16 cellular contexts compared by ENCODE assay signal in the genomic region with DNA sequence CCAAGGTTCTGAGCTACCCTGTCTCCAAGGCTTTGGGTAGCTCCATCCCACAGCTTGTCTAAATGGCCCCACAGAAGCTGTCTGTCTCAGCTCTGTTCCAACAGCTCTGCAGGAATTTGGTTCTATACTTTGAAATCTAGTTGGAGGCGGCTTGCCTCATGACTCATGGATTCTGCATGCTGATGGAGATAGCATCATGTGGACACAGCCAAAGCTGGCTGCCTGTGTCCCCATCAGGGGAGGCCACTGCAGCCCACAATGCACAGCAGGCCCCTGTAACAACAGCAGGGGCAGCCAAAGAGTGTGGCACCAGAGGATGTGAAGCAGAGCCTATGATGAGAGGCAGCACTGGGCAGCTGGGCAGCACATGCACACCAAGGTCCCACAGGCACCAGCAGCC.
DNase-seq lines count a peak whose midpoint lies in the region; ATAC-seq lines count a peak whose summit lies in the region.
"Had no signal": no experiment of that assay in that cellular context is flagged by ENCODE, and none has a peak within 500 bp of the region (broad histone marks: within the 10 kb centered on the region; RNA-seq: fewer than 3 reads in every experiment).

No MANE protein-coding gene starts in this region.

- 78% methylated on average over 1 of the region's 1 CpG for WGBS in mesenchymal stem cell

- no peak overlapping the region for H4K8ac ChIP-seq in mesenchymal stem cell (ENCODE audit: low read length)

- H4K91ac ChIP-seq in mesenchymal stem cell (ENCODE audit: low read length), result peak overlapping the region; percentile 68

- no peak overlapping the region for H3K9ac ChIP-seq in mesenchymal stem cell (ENCODE audit: low read length)

- no peak overlapping the region for H3K18ac ChIP-seq in mesenchymal stem cell (ENCODE audit: low read depth in 1 of 2, low read length in 2 of 2)

- H3K27ac ChIP-seq in mesenchymal stem cell (ENCODE audit: low read length, poor library complexity, severe bottlenecking), result no peak overlapping the region
- H3K27ac ChIP-seq: C4-2B had no signal

- no peak overlapping the region for H3K4me3 Mint-ChIP-seq in activated CD4-positive, alpha-beta T cell treated with anti-CD3 and anti-CD28 coated beads, Interleukin-2, amount 10 ng/mL, durations not matched to agents 7 days and 5 days
- no peak overlapping the region for H3K4me3 Mint-ChIP-seq in activated T-helper 17 cell treated with anti-CD3 and anti-CD28 coated beads, Interleukin-2, amount 50 U/mL, for 72 hours
- H3K4me3 Mint-ChIP-seq: CD4-positive, alpha-beta memory T cell had no signal

- H2AK5ac ChIP-seq in mesenchymal stem cell (ENCODE audit: low read length, severe bottlenecking), result no peak overlapping the region

- H3K9me3 Mint-ChIP-seq in activated CD4-positive, alpha-beta T cell treated with anti-CD3 and anti-CD28 coated beads, Interleukin-2, amount 10 ng/mL, durations not matched to agents 7 days and 5 days, result no peaks in the 10 kb centered on the region
- peaks cover 3% of the 10 kb centered on the region for H3K9me3 Mint-ChIP-seq in activated T-helper 17 cell treated with anti-CD3 and anti-CD28 coated beads, Interleukin-2, amount 50 U/mL, for 72 hours
- H3K9me3 Mint-ChIP-seq: CD4-positive, alpha-beta memory T cell had no signal

- no peak overlapping the region for H3K4me3 ChIP-seq in mesenchymal stem cell (ENCODE audit: insufficient read depth in 1 of 2, low read depth in 1 of 2, low read length in 2 of 2)
- H3K4me3 ChIP-seq: HAP-1 had no signal

- H2BK120ac ChIP-seq in mesenchymal stem cell (ENCODE audit: low read depth, low read length), result no peak overlapping the region

- H2AFZ ChIP-seq in mesenchymal stem cell (ENCODE audit: low read depth, low read length), result no peak overlapping the region

- no peak overlapping the region for H3K23ac ChIP-seq in mesenchymal stem cell (ENCODE audit: low read length in 2 of 2)

- POLR2A ChIA-PET in activated CD4-positive, alpha-beta T cell treated with anti-CD3 and anti-CD28 coated beads, Interleukin-2, amount 10 ng/mL, durations not matched to agents 7 days and 5 days (lab: Charles Lee), result no interaction called here

- no peaks in the 10 kb centered on the region for H3K4me1 Mint-ChIP-seq in activated CD4-positive, alpha-beta T cell treated with anti-CD3 and anti-CD28 coated beads, Interleukin-2, amount 10 ng/mL, durations not matched to agents 7 days and 5 days
- H3K4me1 Mint-ChIP-seq in activated T-helper 17 cell treated with anti-CD3 and anti-CD28 coated beads, Interleukin-2, amount 50 U/mL, for 72 hours, result no peaks in the 10 kb centered on the region
- H3K4me1 Mint-ChIP-seq: CD4-positive, alpha-beta memory T cell had no signal

- H3K9me3 ChIP-seq in mesenchymal stem cell (ENCODE audit: control insufficient read depth, low read length), result no peaks in the 10 kb centered on the region
- H3K9me3 ChIP-seq: BE2C, HAP-1 had no signal

- H3K4me2 ChIP-seq in mesenchymal stem cell (ENCODE audit: low read length, poor library complexity, severe bottlenecking), result no peak overlapping the region

- peaks cover 4% of the 10 kb centered on the region for H3K4me1 ChIP-seq in mesenchymal stem cell (ENCODE audit: control insufficient read depth, insufficient read depth, low read depth, low read length)
- H3K4me1 ChIP-seq: BE2C, HAP-1 had no signal

- no peaks in the 10 kb centered on the region for H3K36me3 Mint-ChIP-seq in activated CD4-positive, alpha-beta T cell treated with anti-CD3 and anti-CD28 coated beads, Interleukin-2, amount 10 ng/mL, durations not matched to agents 7 days and 5 days (ENCODE audit: low read depth)
- H3K36me3 Mint-ChIP-seq in activated T-helper 17 cell treated with anti-CD3 and anti-CD28 coated beads, Interleukin-2, amount 50 U/mL, for 72 hours (ENCODE audit: low read depth), result no peaks in the 10 kb centered on the region
- H3K36me3 Mint-ChIP-seq: CD4-positive, alpha-beta memory T cell had no signal

- H2BK12ac ChIP-seq in mesenchymal stem cell (ENCODE audit: low read length in 2 of 2), result no peak overlapping the region

- no peak overlapping the region for H3K4ac ChIP-seq in mesenchymal stem cell (ENCODE audit: low read depth in 1 of 2, low read length in 2 of 2)

- no peak overlapping the region for H2BK5ac ChIP-seq in mesenchymal stem cell (ENCODE audit: low read depth, low read length, poor library complexity, severe bottlenecking)

- H3K36me3 ChIP-seq in mesenchymal stem cell (ENCODE audit: control insufficient read depth in 1 of 2, insufficient read depth in 2 of 2, low read depth in 1 of 2, low read length in 2 of 2), result no peaks in the 10 kb centered on the region
- H3K36me3 ChIP-seq: BE2C, HAP-1 had no signal

- H3K27me3 ChIP-seq in mesenchymal stem cell (ENCODE audit: control insufficient read depth in 1 of 2, insufficient read depth in 1 of 2, low read length in 2 of 2), result no peaks in the 10 kb centered on the region
- H3K27me3 ChIP-seq: BE2C had no signal

- H3K79me1 ChIP-seq in mesenchymal stem cell (replicated peaks; ENCODE audit: low read length, poor library complexity, severe bottlenecking), result no peaks in the 10 kb centered on the region

- no peaks in the 10 kb centered on the region for H3K27me3 Mint-ChIP-seq in activated CD4-positive, alpha-beta T cell treated with anti-CD3 and anti-CD28 coated beads, Interleukin-2, amount 10 ng/mL, durations not matched to agents 7 days and 5 days
- no peaks in the 10 kb centered on the region for H3K27me3 Mint-ChIP-seq in activated T-helper 17 cell treated with anti-CD3 and anti-CD28 coated beads, Interleukin-2, amount 50 U/mL, for 72 hours
- H3K27me3 Mint-ChIP-seq: CD4-positive, alpha-beta memory T cell had no signal

- no peak overlapping the region for H3K27ac Mint-ChIP-seq in activated CD4-positive, alpha-beta T cell treated with anti-CD3 and anti-CD28 coated beads, Interleukin-2, amount 10 ng/mL, durations not matched to agents 7 days and 5 days
- no peak overlapping the region for H3K27ac Mint-ChIP-seq in activated T-helper 17 cell treated with anti-CD3 and anti-CD28 coated beads, Interleukin-2, amount 50 U/mL, for 72 hours
- H3K27ac Mint-ChIP-seq: CD4-positive, alpha-beta memory T cell had no signal

- CTCF ChIA-PET in activated CD4-positive, alpha-beta T cell treated with anti-CD3 and anti-CD28 coated beads, Interleukin-2, amount 10 ng/mL, durations not matched to agents 7 days and 5 days (lab: Charles Lee), result no interaction called here

- no peak for ATAC-seq in activated T-helper 17 cell treated with anti-CD3 and anti-CD28 coated beads, Interleukin-2, amount 50 U/mL, for 72 hours (replicated peaks)

- H2BK15ac ChIP-seq in mesenchymal stem cell (ENCODE audit: low read depth, poor library complexity, severe bottlenecking), result no peak overlapping the region

- peak; percentile 30 for DNase-seq in ELF-1 (ENCODE audit: low read depth, low spot score)
- DNase-seq in MV-4-11 (lab: John Stamatoyannopoulos, UW), result peak; percentile 16
- peak; percentile 13 for DNase-seq in glomerular visceral epithelial cell (ENCODE audit: extremely low spot score)
- DNase-seq in mesenchymal stem cell, result no peak
- no peak for DNase-seq in COLO668 (lab: John Stamatoyannopoulos, UW; ENCODE audit: unreplicated experiment)
- DNase-seq in activated CD4-positive, alpha-beta T cell treated with anti-CD3 and anti-CD28 coated beads, Interleukin-2, amount 10 ng/mL, durations not matched to agents 7 days and 5 days, result no peak
- DNase-seq: BE2C; CD4-positive, alpha-beta memory T cell; COR-L47; DMS79; GOT3; IMR-90; KBM-7 had no signal

- no peak overlapping the region for H3K14ac ChIP-seq in mesenchymal stem cell (ENCODE audit: low read length in 2 of 2)

Comparison
In these comparisons a context has a peak if more than half of its experiments do, and no peak if none do; other contexts are left out.
1. DNase-seq: peak in ELF-1 (single experiment), MV-4-11 (single experiment) and glomerular visceral epithelial cell (single experiment); none in mesenchymal stem cell (single experiment), COLO668 (single experiment) and activated CD4-positive, alpha-beta T cell treated with anti-CD3 and anti-CD28 coated beads, Interleukin-2, amount 10 ng/mL, durations not matched to agents 7 days and 5 days (single experiment).